Comparison of ENCODE assay signal across 8 cellular contexts in genomic region chr20:46689082-46689753, GRCh38. TPM values are rescaled to one million over a fixed set of nuclear protein-coding genes. Genes with fewer than 3 reads are reported as not detected.
DNase-seq lines count a peak whose midpoint lies in the region; ATAC-seq and TF ChIP-seq lines count a peak whose summit lies in the region.

TP53RK (minus strand) TSS chr20:46689444; CDS start chr20:46689414, 30 bp downstream.

- TF ChIP-seq POLR2A in adrenal gland (IDR thresholded peaks at IDR 0.05): peak; percentile 81 to 88
- TF ChIP-seq POLR2A in heart left ventricle (IDR thresholded peaks at IDR 0.05): peak in 1 of 2 donors; percentile 87
- TF ChIP-seq POLR2A in upper lobe of left lung (IDR thresholded peaks at IDR 0.05): peak in 3 of 4 donors; percentile 84 to 93 (median 90)

- H3K36me3 Mint-ChIP-seq in T-cell: peaks cover 13% of the 10 kb centered on the region

- H3K36me3 ChIP-seq in adrenal gland (replicated peaks in 1 of 2): peaks cover 0 to 6% of the 10 kb centered on the region in 2 donors
- H3K36me3 ChIP-seq in heart left ventricle: peaks cover 0 to 23% (median 11%) of the 10 kb centered on the region in 9 donors
- H3K36me3 ChIP-seq in upper lobe of left lung: peaks cover 0 to 24% (median 2%) of the 10 kb centered on the region in 4 donors

- H3K4me1 Mint-ChIP-seq in T-cell: peaks cover 47 to 51% (median 50%) of the 10 kb centered on the region in 3 donors

- H3K27ac ChIP-seq in adrenal gland (peak within 1 kb of the TSS; percentile 61 to 95 (median 94)), heart left ventricle (peak within 1 kb of the TSS; percentile 75 to 98 (median 92)), upper lobe of left lung (peak within 1 kb of the TSS; percentile 93 to 95 (median 94))

- WGBS in adrenal gland, 4 donors: 0 to 1% (median 0%) methylated on average over 8 to 71 of the region's 71 CpGs
- WGBS in heart left ventricle, 4 donors: 0 to 1% (median 0%) methylated on average over 32 to 71 of the region's 71 CpGs
- 0 to 1% methylated on average over 1 to 41 of the region's 71 CpGs for WGBS in upper lobe of left lung, 2 donors

- intact Hi-C loops in adrenal gland (cut with DNase I): no loop called here
- intact Hi-C loops in heart left ventricle (cut with DNase I): loop anchor here in 3 of 10 donors (2.0 to 10.0 kb wide), 4 partner anchors 117 to 554 kb away; partner anchors contain the start of gene ZNF334 (in 1 of the 3)
- intact Hi-C loops in posterior cingulate gyrus (cut with DNase I): no loop called here

- H3K4me1 ChIP-seq in adrenal gland (replicated peaks in 1 of 2) (peaks cover 7 to 30% of the 10 kb centered on the region in 2 donors), heart left ventricle (peaks cover 0 to 33% (median 21%) of the 10 kb centered on the region in 12 donors), upper lobe of left lung (peaks cover 22 to 27% (median 23%) of the 10 kb centered on the region in 4 donors)

- POLR2A ChIA-PET in T-cell (lab: Charles Lee): no interaction called here

- no peak for TF ChIP-seq EP300 in upper lobe of left lung (IDR thresholded peaks at IDR 0.05)

- H3K4me3 Mint-ChIP-seq in T-cell: peak within 1 kb of the TSS; percentile 84 to 98 (median 91)

- CTCF ChIA-PET in T-cell (lab: Charles Lee): interaction anchor here (0.9 to 1.0 kb wide), 3 partner anchors 9 to 675 kb away, joined by 3 to 4 read pairs (median 4); no protein-coding TSS in a partner anchor

- H3K9me3 ChIP-seq in adrenal gland (replicated peaks in 1 of 3) (no peaks in the 10 kb centered on the region), heart left ventricle (peaks cover 0 to 3% (median 0%) of the 10 kb centered on the region in 12 donors), upper lobe of left lung (no peaks in the 10 kb centered on the region)

- peak; percentile 92 for DNase-seq in NCI-H1436 treated with DMSO at 0.1 percent for 48 hours (lab: John Stamatoyannopoulos, UW)
- DNase-seq in T-cell: peak in 31 of 34 experiments; percentile 88 to 99 (median 97)
- DNase-seq in adrenal gland: peak; percentile 97 to 99 (median 99)
- DNase-seq in heart left ventricle: peak; percentile 98 to 99 (median 99)
- peak; percentile 84 to 99 (median 98) for DNase-seq in posterior cingulate gyrus
- peak; percentile 94 to 99 for DNase-seq in upper lobe of left lung

- ATAC-seq in HG02840 (IDR thresholded peaks at IDR 0.05; ENCODE audit: low FRiP score, unreplicated experiment): peak; percentile 95
- ATAC-seq in T-cell (replicated peaks in 1 of 4): peak; percentile 96 to 98 (median 97)
- ATAC-seq in heart left ventricle: peak; percentile 97 to 99 (median 98)
- peak; percentile 98 to 100 for ATAC-seq in upper lobe of left lung (ENCODE audit: low FRiP score in 2 of 2)

- TF ChIP-seq CTCF in GM12875 (IDR thresholded peaks at IDR 0.05; ENCODE audit: borderline replicate concordance, insufficient read depth, low read depth, low read length): peak; percentile 33; the same call in 1 of the 2 replicates
- peak in 5 of 6 experiments; percentile 30 to 61 (median 38) for TF ChIP-seq CTCF in adrenal gland (IDR thresholded peaks at IDR 0.05)
- TF ChIP-seq CTCF in heart left ventricle (IDR thresholded peaks at IDR 0.05): peak in 9 of 12 donors; percentile 10 to 56 (median 39)
- peak; percentile 23 to 89 (median 80) for TF ChIP-seq CTCF in upper lobe of left lung (IDR thresholded peaks at IDR 0.05)

- H3K27me3 Mint-ChIP-seq in T-cell: no peaks in the 10 kb centered on the region

- H3K4me3 ChIP-seq in GM12875 (ENCODE audit: low read depth, low read length) (peak within 1 kb of the TSS; percentile 79), adrenal gland (peak within 1 kb of the TSS in 3 of 4 donors; percentile 38 to 69 (median 67)), heart left ventricle (peak within 1 kb of the TSS; percentile 63 to 92 (median 76)), upper lobe of left lung (peak within 1 kb of the TSS; percentile 54 to 96 (median 77))

- peak within 1 kb of the TSS; percentile 92 to 96 for H3K27ac Mint-ChIP-seq in T-cell

- H3K9me3 Mint-ChIP-seq in T-cell: no peaks in the 10 kb centered on the region

- H3K27me3 ChIP-seq in adrenal gland: no peaks in the 10 kb centered on the region
- H3K27me3 ChIP-seq in heart left ventricle: no peaks in the 10 kb centered on the region
- no peaks in the 10 kb centered on the region for H3K27me3 ChIP-seq in upper lobe of left lung

RNA-seq across cellular contexts. Expression of gene TP53RK, which starts in this region (rescaled TPM):
- total RNA-seq in T-cell (10 to 100 TPM in 3 of 5 donors, 1 to 10 TPM in 2; 5.8 to 23.2 (median 21.9) TPM), adrenal gland (10 to 100 TPM in 7 of 8 donors, 1 to 10 TPM in 1; 9.7 to 35.0 (median 16.9) TPM), heart left ventricle (10 to 100 TPM in 1 of 9 donors, 1 to 10 TPM in 8; 5.1 to 10.8 (median 7.9) TPM), upper lobe of left lung (10 to 100 TPM in 4 of 6 donors, 1 to 10 TPM in 2; 8.1 to 21.9 (median 12.5) TPM)
- polyA plus RNA-seq in adrenal gland (10 to 100 TPM in 1 of 3 donors, 1 to 10 TPM in 2; 8.9 to 19.8 (median 9.2) TPM), heart left ventricle (1 to 10 TPM; 5.0 to 9.9 TPM)

Comparison
In these comparisons a context has a peak if more than half of its experiments do, and no peak if none do; other contexts are left out.
1. Peak in every context shown above with its lines: DNase-seq, ATAC-seq, H3K4me3 ChIP-seq and H3K27ac ChIP-seq.